In the genomic region with DNA sequence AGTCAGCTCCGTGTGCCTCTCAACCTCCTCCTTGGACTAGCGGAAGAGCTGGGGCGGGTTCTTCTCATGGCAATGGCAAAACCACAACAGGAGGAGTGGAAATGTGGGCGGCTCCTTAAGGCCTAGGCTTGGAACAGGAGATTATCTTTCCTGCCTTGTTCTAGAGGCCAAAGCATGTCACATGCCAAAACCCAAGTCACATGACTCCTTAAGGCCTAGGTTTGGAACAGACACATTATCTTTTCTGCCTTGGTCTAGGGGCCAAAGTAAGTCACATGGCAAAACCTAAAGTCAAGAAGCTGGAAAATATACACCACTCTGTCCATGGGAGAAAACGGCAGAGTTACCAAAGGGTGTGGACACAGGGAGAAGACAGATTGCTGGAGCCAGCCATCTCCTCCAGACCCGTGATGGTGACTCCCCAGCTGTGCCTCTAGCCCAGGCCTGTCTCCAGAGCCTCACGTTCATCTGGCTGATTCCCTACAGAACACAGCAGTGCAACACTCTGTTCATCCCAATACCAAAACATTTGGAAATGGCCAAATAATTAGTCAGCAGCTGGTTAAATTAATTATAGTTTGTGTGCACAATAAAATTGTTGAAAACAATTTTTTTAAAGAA, we compare ENCODE assay signal across 22 cellular contexts. TPM values are rescaled to one million over a fixed set of nuclear protein-coding genes. Genes with fewer than 3 reads are reported as not detected.
"Had no signal": no experiment of that assay in that cellular context is flagged by ENCODE, and none has a peak within 500 bp of the region (broad histone marks: within the 10 kb centered on the region; RNA-seq: fewer than 3 reads in every experiment).

No MANE protein-coding gene starts in this region.

- H3K4me1 ChIP-seq: prostate gland, right atrium auricular region had no signal

- H3K36me3 ChIP-seq: brain microvascular endothelial cell, prostate gland, right atrium auricular region had no signal

- H3K27me3 ChIP-seq: brain microvascular endothelial cell, right atrium auricular region had no signal

- H3K9me3 ChIP-seq: prostate gland, right atrium auricular region had no signal

- DNase-seq: activated CD4-positive, alpha-beta T cell treated with anti-CD3 and anti-CD28 coated beads, Interleukin-2, amount 10 ng/mL, durations not matched to agents 24 days and 14 days; activated CD8-positive, alpha-beta T cell treated with anti-CD3 and anti-CD28 coated beads for 36 hours; activated naive CD4-positive, alpha-beta T cell treated with anti-CD3 and anti-CD28 coated beads for 36 hours; activated T-cell treated with anti-CD3 and anti-CD28 coated beads, Interleukin-2, amount 50 U/mL, for 1 hour; aorta; brain microvascular endothelial cell; islet precursor cell; stimulated activated CD4-positive, alpha-beta T cell treated with anti-CD3 and anti-CD28 coated beads, Interleukin-2, amount 100 ng/mL, for 48 hours; stimulated activated naive CD8-positive, alpha-beta T cell treated with anti-CD3 and anti-CD28 coated beads, Interleukin-15, amount 100 ng/mL, for 72 hours; T-cell had no signal

- H3K79me2 ChIP-seq: hepatocyte had no signal

- H2AFZ ChIP-seq: hepatocyte had no signal

- H3K4me3 ChIP-seq: coronary artery, hepatocyte, prostate gland, right atrium auricular region, skin epidermis had no signal

- H3K27ac ChIP-seq: brain microvascular endothelial cell, coronary artery, hepatocyte, prostate gland, right atrium auricular region had no signal

- H3K4me2 ChIP-seq: hepatocyte had no signal

- ATAC-seq: activated CD8-positive, alpha-beta T cell treated with anti-CD3 and anti-CD28 coated beads for 36 hours; SK-N-SH treated with all-trans-retinoic acid at 6 μM for 48 hours; stimulated activated naive CD8-positive, alpha-beta T cell treated with anti-CD3 and anti-CD28 coated beads, Interleukin-15, amount 100 ng/mL, for 72 hours; T-cell had no signal

RNA-seq across cellular contexts. Expression of a gene that starts 34.2 kb away (rescaled TPM):
- total RNA-seq: activated CD4-positive, alpha-beta T cell treated with anti-CD3 and anti-CD28 coated beads, Interleukin-2, amount 10 ng/mL, durations not matched to agents 24 days and 14 days; activated CD8-positive, alpha-beta T cell treated with anti-CD3 and anti-CD28 coated beads for 36 hours; activated naive CD4-positive, alpha-beta T cell treated with anti-CD3 and anti-CD28 coated beads for 36 hours; aorta; epithelial cell of proximal tubule; fibroblast of villous mesenchyme; hepatocyte; mononuclear cell; omental fat pad; right atrium auricular region; temporal lobe had no signal
- polyA plus RNA-seq: aorta, hepatocyte, neural cell had no signal
